ENCODE assay signal across 8 cellular contexts in genomic region chr1:222167111-222167510, GRCh38.
DNase-seq lines count a peak whose midpoint lies in the region; ATAC-seq, FAIRE-seq and TF ChIP-seq lines count a peak whose summit lies in the region.

No MANE protein-coding gene starts in this region.

- H3K4me1 ChIP-seq in A549 (no peaks in the 10 kb centered on the region), Panc1 (ENCODE audit: control insufficient read depth, insufficient read depth, low read length) (no peaks in the 10 kb centered on the region)

- BruUV-seq in Panc1 (replicated peaks; lab: Mats Ljungman, UMichigan): no TSS peak

- H3K27ac ChIP-seq in A549 (no peak overlapping the region), Panc1 (ENCODE audit: low read length) (no peak overlapping the region)

- ATAC-seq in A549: peak in 1 of 2 experiments; percentile 64; a peak in 2 of 6 replicates
- peak; percentile 65 for ATAC-seq in HG02798 (IDR thresholded peaks at IDR 0.05; ENCODE audit: poor library complexity, unreplicated experiment)
- ATAC-seq in Panc1: no peak

- POLR2A ChIA-PET in A549 (lab: Yijun Ruan, JAX) (no interaction called here), Panc1 (lab: Charles Lee) (no interaction called here)

- intact Hi-C loops in Panc1 (cut with micrococcal nuclease; ENCODE audit: unreplicated experiment): no loop called here

- TF ChIP-seq CTCF in A549 (IDR thresholded peaks at IDR 0.05) (peak; percentile 39), Panc1 (IDR thresholded peaks at IDR 0.05) (peak; percentile 64)

- H3K27me3 ChIP-seq in Panc1 (ENCODE audit: control insufficient read depth, insufficient read depth, low read length): no peaks in the 10 kb centered on the region

- TF ChIP-seq POLR2A in A549 (IDR thresholded peaks at IDR 0.05; ENCODE audit: low read length): no peak
- TF ChIP-seq POLR2A in erythroblast (IDR thresholded peaks at IDR 0.05; ENCODE audit: low read length): no peak

- no peak overlapping the region for H3K4me3 ChIP-seq in A549
- no peak overlapping the region for H3K4me3 ChIP-seq in Panc1 (ENCODE audit: low read depth in 2 of 2, low read length in 2 of 2)

- no peak overlapping the region for H3K4me2 ChIP-seq in A549

- DNase-seq in A549 (ENCODE audit: low read depth in 1 of 2, low spot score in 1 of 2) (peak; percentile 22 to 38), ELR (ENCODE audit: low read depth) (peak; percentile 97), Panc1 (ENCODE audit: low read depth, low spot score) (peak; percentile 24), erythroblast (lab: John Stamatoyannopoulos, UW) (peak; percentile 16 to 48), non-pigmented ciliary epithelial cell (ENCODE audit: low read depth) (peak; percentile 72), NCI-H2227 treated with DMSO at 0.1 percent for 48 hours (lab: John Stamatoyannopoulos, UW) (no peak), pons (ENCODE audit: low spot score) (no peak)

- H3K36me3 ChIP-seq in Panc1 (ENCODE audit: control insufficient read depth, insufficient read depth, low read length): no peaks in the 10 kb centered on the region

- in situ Hi-C loops in Panc1 (cut with HindIII; ENCODE audit: low pct_unique_long_range_greater_than_20kb, low sequenced_read_pairs): no loop called here

- no peak for TF ChIP-seq EP300 in A549 (IDR thresholded peaks at IDR 0.05)

- FAIRE-seq in A549 (lab: Jason Lieb, UNC): no peak

- peaks cover 13% of the 10 kb centered on the region; the same call in 2 of the 3 replicates for H3K9me3 ChIP-seq in A549
- H3K9me3 ChIP-seq in Panc1 (ENCODE audit: control insufficient read depth, insufficient read depth, low read depth, low read length): no peaks in the 10 kb centered on the region; the same call in 1 of the 2 replicates

- CTCF ChIA-PET in A549 (lab: Yijun Ruan, JAX): interaction anchor here (0.8 to 0.9 kb wide), 4 partner anchors 28 to 689 kb away, joined by 3 to 6 read pairs (median 3); no protein-coding TSS in a partner anchor
- CTCF ChIA-PET in Panc1 (lab: Charles Lee): interaction anchor here (0.6 kb wide), 1 partner anchor 1958 kb away, joined by 3 read pairs; no protein-coding TSS in a partner anchor

- 7% methylated on average over 3 of the region's 3 CpGs for WGBS in A549 (ENCODE audit: missing lambda C conversion rate)

- peak; percentile 34 to 50; a peak in 3 of 5 replicates for TF ChIP-seq RAD21 in A549 (conservative IDR thresholded peaks at IDR 0.05 in 1 of 2, IDR thresholded peaks at IDR 0.05 in 1 of 2)

TF ChIP-seq in A549, 52 proteins besides CTCF, POLR2A, EP300 and RAD21:
- peak; percentile 43 for TF ChIP-seq SMC3 (IDR thresholded peaks at IDR 0.05)
- no peak for TF ChIP-seq HEYL (CRISPR knock-in tag; IDR thresholded peaks at IDR 0.05)

Comparison
In these comparisons a context has a peak if more than half of its experiments do, and no peak if none do; other contexts are left out.
1. DNase-seq: peak in A549 (2 of 2), ELR (single experiment), Panc1 (single experiment), erythroblast (2 of 2) and non-pigmented ciliary epithelial cell (single experiment); none in NCI-H2227 treated with DMSO at 0.1 percent for 48 hours (single experiment) and pons (single experiment).